Comparison of ENCODE assay signal across 33 cellular contexts in genomic region chr4:176482972-176483371, GRCh38.
"Had no signal": no experiment of that assay in that cellular context is flagged by ENCODE, and none has a peak within 500 bp of the region (broad histone marks: within the 10 kb centered on the region; RNA-seq: fewer than 3 reads in every experiment).

No MANE protein-coding gene starts in this region.

- FAIRE-seq: astrocyte, bronchial epithelial cell had no signal

- H3K27me3 ChIP-seq: adrenal gland, ascending aorta, body of pancreas, brain microvascular endothelial cell, breast epithelium, cardiac muscle cell had no signal

- H3K36me3 ChIP-seq: adrenal gland, ascending aorta, brain microvascular endothelial cell, breast epithelium, cardiac muscle cell had no signal

- ATAC-seq: activated naive CD4-positive, alpha-beta T cell treated with anti-CD3 and anti-CD28 coated beads, Interleukin-2, amount 50 U/mL, for 72 hours; activated naive CD8-positive, alpha-beta T cell treated with anti-CD3 and anti-CD28 coated beads, Interleukin-2, amount 50 U/mL, for 24 hours; activated T-cell treated with anti-CD3 and anti-CD28 coated beads, Interleukin-2, amount 50 U/mL, for 4 hours; activated T-cell treated with anti-CD3 and anti-CD28 coated beads, Interleukin-2, amount 50 U/mL, for 72 hours; activated T-helper 17 cell treated with anti-CD3 and anti-CD28 coated beads, Interleukin-2, amount 50 U/mL, for 72 hours; body of pancreas had no signal

- H3K9me3 ChIP-seq: adrenal gland, ascending aorta, body of pancreas, breast epithelium had no signal

- H3K4me1 ChIP-seq: adrenal gland, ascending aorta, body of pancreas, breast epithelium had no signal

- H3K4me3 ChIP-seq: adrenal gland, ascending aorta, body of pancreas, breast epithelium, cardiac muscle cell had no signal

- H3K27ac ChIP-seq: adrenal gland, ascending aorta, body of pancreas, brain microvascular endothelial cell, breast epithelium, cardiac muscle cell had no signal

- DNase-seq: activated effector memory CD4-positive, alpha-beta T cell treated with anti-CD3 and anti-CD28 coated beads, Interleukin-2, amount 50 U/mL, for 16 hours; activated effector memory CD4-positive, alpha-beta T cell treated with Interleukin-2 at 50 U/mL for 16 hours; activated gamma-delta T cell; activated gamma-delta T cell treated with Interleukin-2 at 50 U/mL for 16 hours; activated naive CD4-positive, alpha-beta T cell; activated naive CD4-positive, alpha-beta T cell treated with anti-CD3 and anti-CD28 coated beads for 36 hours; activated naive CD4-positive, alpha-beta T cell treated with anti-CD3 and anti-CD28 coated beads, Interleukin-2, amount 10 ng/mL, durations not matched to agents 7 days and 5 days; activated naive CD4-positive, alpha-beta T cell treated with anti-CD3 and anti-CD28 coated beads, Interleukin-2, amount 50 U/mL, for 16 hours; activated naive CD4-positive, alpha-beta T cell treated with Interleukin-2 at 50 U/mL for 16 hours; activated naive CD8-positive, alpha-beta T cell treated with anti-CD3 and anti-CD28 coated beads for 36 hours; activated naive CD8-positive, alpha-beta T cell treated with anti-CD3 and anti-CD28 coated beads, Interleukin-2, amount 10 ng/mL, durations not matched to agents 7 days and 5 days; activated naive CD8-positive, alpha-beta T cell treated with anti-CD3 and anti-CD28 coated beads, Interleukin-2, amount 50 U/mL, for 24 hours; activated T-cell treated with anti-CD3 and anti-CD28 coated beads, Interleukin-2, amount 50 U/mL, for 24 hours; activated T-cell treated with anti-CD3 and anti-CD28 coated beads, Interleukin-2, amount 50 U/mL, for 4 hours; activated T-cell treated with anti-CD3 and anti-CD28 coated beads, Interleukin-2, amount 50 U/mL, for 48 hours; activated T-cell treated with anti-CD3 and anti-CD28 coated beads, Interleukin-2, amount 50 U/mL, for 72 hours; adrenal gland; amniotic stem cell; amygdala; anterior cingulate cortex; aorta; body of pancreas; brain microvascular endothelial cell; caudate nucleus; central memory CD4-positive, alpha-beta T cell; cerebellar nuclear complex had no signal
